Comparison of ENCODE assay signal across 21 cellular contexts in genomic region chr16:24955975-24956731, GRCh38. TPM values are rescaled to one million over a fixed set of nuclear protein-coding genes. Genes with fewer than 3 reads are reported as not detected.
DNase-seq lines count a peak whose midpoint lies in the region; ATAC-seq and TF ChIP-seq lines count a peak whose summit lies in the region.
"Had no signal": no experiment of that assay in that cellular context is flagged by ENCODE, and none has a peak within 500 bp of the region (broad histone marks: within the 10 kb centered on the region; RNA-seq: fewer than 3 reads in every experiment).

No MANE protein-coding gene starts in this region.

- H3K4me1 Mint-ChIP-seq in central memory CD8-positive, alpha-beta T cell, result peaks cover 5% of the 10 kb centered on the region
- H3K4me1 Mint-ChIP-seq in immature natural killer cell, result peaks cover 5 to 6% of the 10 kb centered on the region in 2 donors

- peak overlapping the region; percentile 81 for H3K27ac Mint-ChIP-seq in central memory CD8-positive, alpha-beta T cell (ENCODE audit: low read depth)
- H3K27ac Mint-ChIP-seq in immature natural killer cell, result peak overlapping the region in 2 of 6 donors; percentile 13 to 70
- H3K27ac Mint-ChIP-seq: activated CD4-positive, alpha-beta T cell treated with anti-CD3 and anti-CD28 coated beads, Interleukin-2, amount 10 ng/mL, durations not matched to agents 24 days and 14 days had no signal

- ATAC-seq in left ventricle myocardium superior, result peak; percentile 14
- no peak for ATAC-seq in central memory CD8-positive, alpha-beta T cell (replicated peaks; ENCODE audit: extremely low read depth, poor library complexity, severe bottlenecking)

- H3K27me3 ChIP-seq in right atrium auricular region, result no peaks in the 10 kb centered on the region
- H3K27me3 ChIP-seq: breast epithelium, dorsolateral prefrontal cortex, heart left ventricle, right lobe of liver had no signal

- no peak overlapping the region for H3K4me3 ChIP-seq in right atrium auricular region
- H3K4me3 ChIP-seq: breast epithelium, dorsolateral prefrontal cortex, heart left ventricle, right lobe of liver had no signal

- peaks cover 43% of the 10 kb centered on the region for H3K36me3 Mint-ChIP-seq in central memory CD8-positive, alpha-beta T cell (ENCODE audit: insufficient read depth)
- peaks cover 39 to 77% (median 61%) of the 10 kb centered on the region in 3 donors for H3K36me3 Mint-ChIP-seq in immature natural killer cell

- H3K27ac ChIP-seq in right atrium auricular region, result no peak overlapping the region
- H3K27ac ChIP-seq: breast epithelium, heart left ventricle, right lobe of liver had no signal

- no peak overlapping the region for H3K4me3 Mint-ChIP-seq in central memory CD8-positive, alpha-beta T cell
- no peak overlapping the region for H3K4me3 Mint-ChIP-seq in immature natural killer cell
- H3K4me3 Mint-ChIP-seq: activated CD4-positive, alpha-beta T cell treated with anti-CD3 and anti-CD28 coated beads, Interleukin-2, amount 10 ng/mL, durations not matched to agents 24 days and 14 days; CD4-positive, CD25-positive, alpha-beta regulatory T cell had no signal

- no peaks in the 10 kb centered on the region for H3K4me1 ChIP-seq in right atrium auricular region
- H3K4me1 ChIP-seq: breast epithelium, heart left ventricle, right lobe of liver had no signal

- H3K27me3 Mint-ChIP-seq in central memory CD8-positive, alpha-beta T cell, result no peaks in the 10 kb centered on the region
- H3K27me3 Mint-ChIP-seq in immature natural killer cell (ENCODE audit: low read depth in 3 of 3), result peaks cover 0 to 3% (median 2%) of the 10 kb centered on the region in 3 donors
- H3K27me3 Mint-ChIP-seq: activated CD4-positive, alpha-beta T cell treated with anti-CD3 and anti-CD28 coated beads, Interleukin-2, amount 10 ng/mL, durations not matched to agents 24 days and 14 days; CD4-positive, CD25-positive, alpha-beta regulatory T cell had no signal

- H3K36me3 ChIP-seq in right atrium auricular region, result peaks cover 93% of the 10 kb centered on the region

- H3K9me3 ChIP-seq in right atrium auricular region, result no peaks in the 10 kb centered on the region
- H3K9me3 ChIP-seq: breast epithelium, heart left ventricle, right lobe of liver had no signal

- TF ChIP-seq CTCF in right atrium auricular region (IDR thresholded peaks at IDR 0.05), result no peak

- DNase-seq in left ventricle myocardium superior (no peak), right atrium auricular region (ENCODE audit: low spot score) (no peak), M059J (ENCODE audit: low read depth) (peak; percentile 15), DMS79 treated with DMSO at 0.1 percent for 48 hours (lab: John Stamatoyannopoulos, UW) (no peak), immature natural killer cell (no peak)
- no peak for DNase-seq in central memory CD8-positive, alpha-beta T cell (ENCODE audit: low spot score in 2 of 2)
- DNase-seq in stimulated activated CD4-positive, alpha-beta T cell treated with anti-CD3 and anti-CD28 coated beads, Interleukin-2, amount 100 ng/mL, for 24 hours, result no peak
- DNase-seq: activated CD4-positive, alpha-beta T cell treated with anti-CD3 and anti-CD28 coated beads, Interleukin-2, amount 10 ng/mL, durations not matched to agents 24 days and 14 days; activated effector memory CD4-positive, alpha-beta T cell treated with Interleukin-2 at 50 U/mL for 16 hours; CD4-positive, CD25-positive, alpha-beta regulatory T cell; DMS 273 treated with DMSO at 0.1 percent for 48 hours; dorsolateral prefrontal cortex; GF-D8; heart left ventricle; NCI-H1092 treated with DMSO at 0.1 percent for 48 hours; NCI-H1930; NCI-H2227 treated with DMSO at 0.1 percent for 48 hours; NCI-H748 treated with DMSO at 0.1 percent for 48 hours; SIG-M5 had no signal

- intact Hi-C loops in left ventricle myocardium superior (cut with micrococcal nuclease), result no loop called here

- no peaks in the 10 kb centered on the region for H3K9me3 Mint-ChIP-seq in central memory CD8-positive, alpha-beta T cell
- no peaks in the 10 kb centered on the region for H3K9me3 Mint-ChIP-seq in immature natural killer cell
- H3K9me3 Mint-ChIP-seq: activated CD4-positive, alpha-beta T cell treated with anti-CD3 and anti-CD28 coated beads, Interleukin-2, amount 10 ng/mL, durations not matched to agents 24 days and 14 days; CD4-positive, CD25-positive, alpha-beta regulatory T cell had no signal

RNA-seq across cellular contexts. Expression of gene ARHGAP17, which starts 59.0 kb away (rescaled TPM):
- total RNA-seq in left ventricle myocardium superior (72.2 TPM), right atrium auricular region (10 to 100 TPM; 29.9 to 31.6 TPM)
- 24.7 and 34.4 TPM in 2 replicates for total RNA-seq in M059J (2014; rRNA removed; shearing (Covaris generic))
- 10 to 100 TPM; 12.0 to 35.9 (median 14.5) TPM for polyA plus RNA-seq in immature natural killer cell
